36 cellular contexts compared by ENCODE assay signal in genomic region chr10:5108658-5109416, GRCh38. TPM values are rescaled to one million over a fixed set of nuclear protein-coding genes. Genes with fewer than 3 reads are reported as not detected.
"Had no signal": no experiment of that assay in that cellular context is flagged by ENCODE, and none has a peak within 500 bp of the region (broad histone marks: within the 10 kb centered on the region; RNA-seq: fewer than 3 reads in every experiment).

No MANE protein-coding gene starts in this region.

- H3K4me3 Mint-ChIP-seq: activated B cell treated with CpG ODN at 0.5 μM for 24 hours; activated CD4-positive, alpha-beta memory T cell treated with anti-CD3 and anti-CD28 coated beads for 36 hours; activated CD4-positive, alpha-beta T cell treated with anti-CD3 and anti-CD28 coated beads, Interleukin-2, amount 10 ng/mL, durations not matched to agents 24 days and 14 days; activated CD8-positive, alpha-beta T cell treated with anti-CD3 and anti-CD28 coated beads for 36 hours; activated naive CD4-positive, alpha-beta T cell treated with anti-CD3 and anti-CD28 coated beads for 36 hours; activated naive CD8-positive, alpha-beta T cell treated with anti-CD3 and anti-CD28 coated beads for 36 hours; activated T-cell treated with anti-CD3 and anti-CD28 coated beads, Interleukin-2, amount 50 U/mL, for 4 hours; activated T-cell treated with anti-CD3 and anti-CD28 coated beads, Interleukin-2, amount 50 U/mL, for 72 hours; activated T-helper 1 cell treated with anti-CD3 and anti-CD28 coated beads, Interleukin-12 subunit alpha, Interleukin-12 subunit beta, Interleukin-2, Interleukin-4 antibody, amounts not matched to agents 30 ng/mL and 10 ng/mL and 1 ng/mL, durations not matched to agents 14 hours and 24 hours and 36 hours; activated T-helper 17 cell treated with anti-CD3 and anti-CD28 coated beads, Interleukin-2, amount 50 U/mL, for 72 hours; T-helper 1 cell treated with Interleukin-12 subunit alpha and Interleukin-12 subunit beta and Interleukin-4 antibody, amounts not matched to agents 30 μg/mL and 1 μg/mL, for 36 hours; T-helper 2 cell treated with Interferon-gamma antibody and Interleukin-4, amounts not matched to agents 5 μg/mL and 100 μg/mL, for 36 hours had no signal

- H3K27me3 ChIP-seq: adrenal gland, body of pancreas, brain microvascular endothelial cell, breast epithelium had no signal

- ATAC-seq: activated CD8-positive, alpha-beta T cell treated with anti-CD3 and anti-CD28 coated beads for 36 hours; activated naive CD4-positive, alpha-beta T cell treated with anti-CD3 and anti-CD28 coated beads, Interleukin-2, amount 50 U/mL, for 72 hours; activated T-cell treated with anti-CD3 and anti-CD28 coated beads, Interleukin-2, amount 50 U/mL, for 4 hours; activated T-cell treated with anti-CD3 and anti-CD28 coated beads, Interleukin-2, amount 50 U/mL, for 72 hours; activated T-helper 17 cell treated with anti-CD3 and anti-CD28 coated beads, Interleukin-2, amount 50 U/mL, for 72 hours; body of pancreas had no signal

- H3K9me3 Mint-ChIP-seq: activated B cell treated with CpG ODN at 0.5 μM for 24 hours; activated CD4-positive, alpha-beta memory T cell treated with anti-CD3 and anti-CD28 coated beads for 36 hours; activated CD4-positive, alpha-beta T cell treated with anti-CD3 and anti-CD28 coated beads, Interleukin-2, amount 10 ng/mL, durations not matched to agents 24 days and 14 days; activated CD8-positive, alpha-beta T cell treated with anti-CD3 and anti-CD28 coated beads for 36 hours; activated naive CD8-positive, alpha-beta T cell treated with anti-CD3 and anti-CD28 coated beads for 36 hours; activated T-cell treated with anti-CD3 and anti-CD28 coated beads, Interleukin-2, amount 50 U/mL, for 4 hours; activated T-helper 1 cell treated with anti-CD3 and anti-CD28 coated beads, Interleukin-12 subunit alpha, Interleukin-12 subunit beta, Interleukin-2, Interleukin-4 antibody, amounts not matched to agents 30 ng/mL and 10 ng/mL and 1 ng/mL, durations not matched to agents 14 hours and 24 hours and 36 hours; activated T-helper 17 cell treated with anti-CD3 and anti-CD28 coated beads, Interleukin-2, amount 50 U/mL, for 72 hours; T-helper 1 cell treated with Interleukin-12 subunit alpha and Interleukin-12 subunit beta and Interleukin-4 antibody, amounts not matched to agents 30 μg/mL and 1 μg/mL, for 36 hours; T-helper 2 cell treated with Interferon-gamma antibody and Interleukin-4, amounts not matched to agents 5 μg/mL and 100 μg/mL, for 36 hours had no signal

- H3K27ac ChIP-seq: adrenal gland, body of pancreas, brain microvascular endothelial cell, breast epithelium, VCaP had no signal

- H3K27me3 Mint-ChIP-seq: activated B cell treated with CpG ODN at 0.5 μM for 24 hours; activated CD4-positive, alpha-beta memory T cell treated with anti-CD3 and anti-CD28 coated beads for 36 hours; activated CD4-positive, alpha-beta T cell treated with anti-CD3 and anti-CD28 coated beads, Interleukin-2, amount 10 ng/mL, durations not matched to agents 24 days and 14 days; activated CD8-positive, alpha-beta T cell treated with anti-CD3 and anti-CD28 coated beads for 36 hours; activated T-helper 17 cell treated with anti-CD3 and anti-CD28 coated beads, Interleukin-2, amount 50 U/mL, for 72 hours had no signal

- H3K9me3 ChIP-seq: adrenal gland, body of pancreas, breast epithelium had no signal

- H3K36me3 ChIP-seq: brain microvascular endothelial cell, breast epithelium had no signal

- H3K27ac Mint-ChIP-seq: activated B cell treated with CpG ODN at 0.5 μM for 24 hours; activated CD4-positive, alpha-beta memory T cell treated with anti-CD3 and anti-CD28 coated beads for 36 hours; activated CD4-positive, alpha-beta T cell treated with anti-CD3 and anti-CD28 coated beads, Interleukin-2, amount 10 ng/mL, durations not matched to agents 24 days and 14 days; activated CD8-positive, alpha-beta T cell treated with anti-CD3 and anti-CD28 coated beads for 36 hours; activated naive CD4-positive, alpha-beta T cell treated with anti-CD3 and anti-CD28 coated beads for 36 hours; activated naive CD4-positive, alpha-beta T cell treated with anti-CD3 and anti-CD28 coated beads, Interleukin-2, amount 50 U/mL, for 72 hours; activated naive CD8-positive, alpha-beta T cell treated with anti-CD3 and anti-CD28 coated beads for 36 hours; activated T-cell treated with anti-CD3 and anti-CD28 coated beads, Interleukin-2, amount 50 U/mL, for 72 hours; activated T-helper 1 cell treated with anti-CD3 and anti-CD28 coated beads, Interleukin-12 subunit alpha, Interleukin-12 subunit beta, Interleukin-2, Interleukin-4 antibody, amounts not matched to agents 30 ng/mL and 10 ng/mL and 1 ng/mL, durations not matched to agents 14 hours and 24 hours and 36 hours; activated T-helper 17 cell treated with anti-CD3 and anti-CD28 coated beads, Interleukin-2, amount 50 U/mL, for 72 hours; T-helper 1 cell treated with Interleukin-12 subunit alpha and Interleukin-12 subunit beta and Interleukin-4 antibody, amounts not matched to agents 30 μg/mL and 1 μg/mL, for 36 hours; T-helper 2 cell treated with Interferon-gamma antibody and Interleukin-4, amounts not matched to agents 5 μg/mL and 100 μg/mL, for 36 hours had no signal

- H3K36me3 Mint-ChIP-seq: activated CD4-positive, alpha-beta memory T cell treated with anti-CD3 and anti-CD28 coated beads for 36 hours; activated naive CD8-positive, alpha-beta T cell treated with anti-CD3 and anti-CD28 coated beads for 36 hours had no signal

- H3K4me1 Mint-ChIP-seq: activated B cell treated with CpG ODN at 0.5 μM for 24 hours; activated CD4-positive, alpha-beta T cell treated with anti-CD3 and anti-CD28 coated beads, Interleukin-2, amount 10 ng/mL, durations not matched to agents 24 days and 14 days; activated naive CD8-positive, alpha-beta T cell treated with anti-CD3 and anti-CD28 coated beads for 36 hours; activated T-helper 17 cell treated with anti-CD3 and anti-CD28 coated beads, Interleukin-2, amount 50 U/mL, for 72 hours had no signal

- H3K4me1 ChIP-seq: adrenal gland, breast epithelium had no signal

- H3K4me3 ChIP-seq: adrenal gland, body of pancreas, breast epithelium had no signal

- DNase-seq: activated B cell treated with CpG ODN at 0.5 μM for 24 hours; activated CD4-positive, alpha-beta memory T cell treated with anti-CD3 and anti-CD28 coated beads for 36 hours; activated CD4-positive, alpha-beta T cell treated with anti-CD3 and anti-CD28 coated beads for 4 hours; activated CD4-positive, alpha-beta T cell treated with anti-CD3 and anti-CD28 coated beads, Interleukin-2, amount 10 ng/mL, durations not matched to agents 24 days and 14 days; activated CD4-positive, alpha-beta T cell treated with anti-CD3 and anti-CD28 coated beads, Interleukin-2, amount 50 U/mL, for 1 hour; activated CD4-positive, alpha-beta T cell treated with anti-CD3 and anti-CD28 coated beads, Interleukin-2, amount 50 U/mL, for 4 hours; activated CD4-positive, CD25-positive, alpha-beta regulatory T cell treated with anti-CD3 and anti-CD28 coated beads, Interleukin-2, amount 50 U/mL, for 72 hours; activated CD8-positive, alpha-beta memory T cell treated with anti-CD3 and anti-CD28 coated beads, Interleukin-2, amount 50 U/mL, for 4 hours; activated CD8-positive, alpha-beta T cell treated with anti-CD3 and anti-CD28 coated beads for 36 hours; activated effector memory CD4-positive, alpha-beta T cell treated with anti-CD3 and anti-CD28 coated beads, Interleukin-2, amount 50 U/mL, for 16 hours; activated gamma-delta T cell treated with Interleukin-2 at 50 U/mL for 16 hours; activated naive CD4-positive, alpha-beta T cell; activated naive CD4-positive, alpha-beta T cell treated with anti-CD3 and anti-CD28 coated beads for 36 hours; activated naive CD4-positive, alpha-beta T cell treated with anti-CD3 and anti-CD28 coated beads, Interleukin-2, amount 50 U/mL, for 16 hours; activated naive CD8-positive, alpha-beta T cell treated with anti-CD3 and anti-CD28 coated beads for 36 hours; activated T-cell treated with anti-CD3 and anti-CD28 coated beads for 4 hours; activated T-cell treated with anti-CD3 and anti-CD28 coated beads, Interleukin-2, amount 50 U/mL, for 1 hour; activated T-cell treated with anti-CD3 and anti-CD28 coated beads, Interleukin-2, amount 50 U/mL, for 4 hours; activated T-cell treated with anti-CD3 and anti-CD28 coated beads, Interleukin-2, amount 50 U/mL, for 72 hours; adrenal gland; amniotic stem cell; aorta; body of pancreas; brain microvascular endothelial cell; central memory CD4-positive, alpha-beta T cell; T-helper 1 cell; T-helper 2 cell; T-helper 9 cell had no signal

RNA-seq across cellular contexts. Expression of gene AKR1C3, which starts 14.6 kb away (rescaled TPM):
- total RNA-seq: activated B cell treated with CpG ODN at 0.5 μM for 24 hours; activated CD4-positive, alpha-beta T cell treated with anti-CD3 and anti-CD28 coated beads, Interleukin-2, amount 10 ng/mL, durations not matched to agents 24 days and 14 days; activated CD8-positive, alpha-beta memory T cell treated with anti-CD3 and anti-CD28 coated beads for 36 hours had no signal
